ENCODE assay signal across 8 cellular contexts in genomic region chr2:135875491-135876065, GRCh38. TPM values are rescaled to one million over a fixed set of nuclear protein-coding genes. Genes with fewer than 3 reads are reported as not detected.
A peak's percentile ranks its signal among the peaks of the same experiment; 100 is the strongest.
DNase-seq lines count a peak whose midpoint lies in the region; ATAC-seq and TF ChIP-seq lines count a peak whose summit lies in the region.

No MANE protein-coding gene starts in this region.

- H3K4me3 Mint-ChIP-seq in endothelial cell (ENCODE audit: unreplicated experiment) = peak overlapping the region; percentile 94

- H3K27me3 ChIP-seq in mucosa of rectum (ENCODE audit: control insufficient read depth in 2 of 2, insufficient read depth in 2 of 2, low read length in 2 of 2) = no peaks in the 10 kb centered on the region

- H3K27me3 Mint-ChIP-seq in endothelial cell (ENCODE audit: unreplicated experiment) = peaks cover 9% of the 10 kb centered on the region

- DNase-seq in ACHN (peak; percentile 64), NCI-H2227 treated with DMSO at 0.1 percent for 48 hours (lab: John Stamatoyannopoulos, UW) (peak; percentile 37), endothelial cell (ENCODE audit: low spot score) (peak; percentile 38)
- peak; percentile 90 for DNase-seq in activated CD8-positive, alpha-beta memory T cell treated with anti-CD3 and anti-CD28 coated beads for 24 hours
- DNase-seq in stimulated activated CD8-positive, alpha-beta memory T cell treated with anti-CD3 and anti-CD28 coated beads, Interleukin-7, amount 100 ng/mL, for 1 hour (ENCODE audit: low read depth in 2 of 2) = peak; percentile 34 to 46

- peak; percentile 73 for ATAC-seq in GM18511 (IDR thresholded peaks at IDR 0.05; ENCODE audit: unreplicated experiment)
- peak; percentile 30 for ATAC-seq in HG02970 (IDR thresholded peaks at IDR 0.05; ENCODE audit: low FRiP score, unreplicated experiment)

- no peaks in the 10 kb centered on the region for H3K9me3 ChIP-seq in mucosa of rectum (ENCODE audit: control insufficient read depth in 2 of 2, low read length in 2 of 2)

- no peak for TF ChIP-seq CTCF in endothelial cell (IDR thresholded peaks at IDR 0.05; ENCODE audit: unreplicated experiment)

- H3K9me3 Mint-ChIP-seq in endothelial cell (ENCODE audit: unreplicated experiment) = no peaks in the 10 kb centered on the region

- peaks cover 4 to 7% of the 10 kb centered on the region in 2 donors for H3K4me1 ChIP-seq in mucosa of rectum (ENCODE audit: control insufficient read depth in 2 of 2, insufficient read depth in 2 of 2, low read length in 2 of 2)

- H3K9ac ChIP-seq in mucosa of rectum (ENCODE audit: low read depth in 1 of 2, low read length in 2 of 2) = peak overlapping the region; percentile 52 to 74

- peak overlapping the region; percentile 37 for H3K27ac Mint-ChIP-seq in endothelial cell (ENCODE audit: unreplicated experiment)

- in situ Hi-C loops in ACHN (cut with HindIII; ENCODE audit: low pct_ligation_motif_present, low pct_unique_long_range_greater_than_20kb, low sequenced_read_pairs) = loop anchor here (25.0 kb wide), 1 partner anchor 512 kb away; no protein-coding TSS in a partner anchor

- peaks cover 3% of the 10 kb centered on the region for H3K36me3 Mint-ChIP-seq in endothelial cell (ENCODE audit: low read depth, unreplicated experiment)

- peaks cover 12% of the 10 kb centered on the region for H3K4me1 Mint-ChIP-seq in endothelial cell (ENCODE audit: unreplicated experiment)

- H3K36me3 ChIP-seq in mucosa of rectum (ENCODE audit: control insufficient read depth in 2 of 2, insufficient read depth in 2 of 2, low read length in 2 of 2) = peaks cover 4 to 7% of the 10 kb centered on the region in 2 donors

- peak overlapping the region; percentile 70 to 82 for H3K4me3 ChIP-seq in mucosa of rectum (ENCODE audit: low read length in 2 of 2)

- peak overlapping the region; percentile 68 to 75 for H3K27ac ChIP-seq in mucosa of rectum (ENCODE audit: low read depth in 2 of 2, low read length in 2 of 2)

RNA-seq across cellular contexts. Expression of gene MCM6, which starts 0.7 kb away (rescaled TPM):
- 27.2 TPM for total RNA-seq in endothelial cell (ENCODE audit: unreplicated experiment)

RNA-seq across cellular contexts. Expression of gene LCT, which starts 38.6 kb away (rescaled TPM):
- total RNA-seq in endothelial cell (ENCODE audit: unreplicated experiment) = 0.13 TPM

Comparison
In these comparisons a context has a peak if more than half of its experiments do, and no peak if none do; other contexts are left out.
1. Peak in every context shown above with its lines: DNase-seq, ATAC-seq, H3K4me3 ChIP-seq and H3K27ac ChIP-seq.
2. DNase-seq: peak in every context shown above with its lines; median percentile 90 in activated CD8-positive, alpha-beta memory T cell treated with anti-CD3 and anti-CD28 coated beads for 24 hours; 64 in ACHN; 40 in stimulated activated CD8-positive, alpha-beta memory T cell treated with anti-CD3 and anti-CD28 coated beads, Interleukin-7, amount 100 ng/mL, for 1 hour; 38 in endothelial cell; 37 in NCI-H2227 treated with DMSO at 0.1 percent for 48 hours.